In genomic region chr3:117995795-117996194, GRCh38 we compare ENCODE assay signal across 13 cellular contexts.
DNase-seq lines count a peak whose midpoint lies in the region; ATAC-seq and TF ChIP-seq lines count a peak whose summit lies in the region.
"Had no signal": no experiment of that assay in that cellular context is flagged by ENCODE, and none has a peak within 500 bp of the region (broad histone marks: within the 10 kb centered on the region; RNA-seq: fewer than 3 reads in every experiment).

No MANE protein-coding gene starts in this region.

- peaks cover 10% of the 10 kb centered on the region for H3K27me3 Mint-ChIP-seq in activated T-cell treated with anti-CD3 and anti-CD28 coated beads, Interleukin-2, amount 50 U/mL, for 24 hours

- H3K9me3 Mint-ChIP-seq in activated T-cell treated with anti-CD3 and anti-CD28 coated beads, Interleukin-2, amount 50 U/mL, for 24 hours, result no peaks in the 10 kb centered on the region
- H3K9me3 Mint-ChIP-seq: activated naive CD8-positive, alpha-beta T cell treated with anti-CD3 and anti-CD28 coated beads for 36 hours; T-helper 2 cell treated with Interferon-gamma antibody and Interleukin-4, amounts not matched to agents 5 μg/mL and 100 μg/mL, for 36 hours had no signal

- H3K4me1 ChIP-seq in ES-I3 (ENCODE audit: insufficient read depth, low read length) (no peaks in the 10 kb centered on the region), prostate gland (replicated peaks) (no peaks in the 10 kb centered on the region)

- H3K4me3 Mint-ChIP-seq in activated T-cell treated with anti-CD3 and anti-CD28 coated beads, Interleukin-2, amount 50 U/mL, for 24 hours, result no peak overlapping the region
- H3K4me3 Mint-ChIP-seq: activated CD4-positive, alpha-beta T cell treated with anti-CD3 and anti-CD28 coated beads for 36 hours; activated naive CD8-positive, alpha-beta T cell treated with anti-CD3 and anti-CD28 coated beads for 36 hours; T-helper 2 cell treated with Interferon-gamma antibody and Interleukin-4, amounts not matched to agents 5 μg/mL and 100 μg/mL, for 36 hours had no signal

- H3K9me3 ChIP-seq in ES-I3 (ENCODE audit: control insufficient read depth, insufficient read depth, low read length) (no peaks in the 10 kb centered on the region), prostate gland (no peaks in the 10 kb centered on the region)

- no peaks in the 10 kb centered on the region for H3K4me1 Mint-ChIP-seq in activated T-cell treated with anti-CD3 and anti-CD28 coated beads, Interleukin-2, amount 50 U/mL, for 24 hours (ENCODE audit: low read depth)
- H3K4me1 Mint-ChIP-seq: activated CD4-positive, alpha-beta T cell treated with anti-CD3 and anti-CD28 coated beads for 36 hours; activated naive CD8-positive, alpha-beta T cell treated with anti-CD3 and anti-CD28 coated beads for 36 hours had no signal

- TF ChIP-seq POLR2A in prostate gland (IDR thresholded peaks at IDR 0.05), result no peak

- ATAC-seq in HG03135 (IDR thresholded peaks at IDR 0.05; ENCODE audit: unreplicated experiment), result no peak
- ATAC-seq: activated CD4-positive, alpha-beta T cell treated with anti-CD3 and anti-CD28 coated beads for 36 hours had no signal

- H3K27ac ChIP-seq in prostate gland, result no peak overlapping the region
- H3K27ac ChIP-seq: C4-2B had no signal

- H3K36me3 ChIP-seq in ES-I3 (ENCODE audit: insufficient read depth, low read length), result no peaks in the 10 kb centered on the region
- H3K36me3 ChIP-seq in prostate gland, result no peaks in the 10 kb centered on the region

- 23% methylated on average over 4 of the region's 4 CpGs for WGBS in prostate gland

- H3K27ac Mint-ChIP-seq in activated T-cell treated with anti-CD3 and anti-CD28 coated beads, Interleukin-2, amount 50 U/mL, for 24 hours, result no peak overlapping the region
- H3K27ac Mint-ChIP-seq: activated CD4-positive, alpha-beta T cell treated with anti-CD3 and anti-CD28 coated beads for 36 hours; activated naive CD8-positive, alpha-beta T cell treated with anti-CD3 and anti-CD28 coated beads for 36 hours; T-helper 2 cell treated with Interferon-gamma antibody and Interleukin-4, amounts not matched to agents 5 μg/mL and 100 μg/mL, for 36 hours had no signal

- intact Hi-C loops in prostate gland (cut with DNase I), result loop anchor here (10.0 kb wide), 2 partner anchors 1131 to 1221 kb away; no protein-coding TSS in a partner anchor

- peak overlapping the region; percentile 23; the same call in 1 of the 2 replicates for H3K9ac ChIP-seq in ES-I3 (ENCODE audit: low read depth, low read length)

- H3K4me3 ChIP-seq in fibroblast of the aortic adventitia (ENCODE audit: low read depth, low read length) (peak overlapping the region; percentile 91), prostate gland (peak overlapping the region; percentile 37 to 47)

- no peaks in the 10 kb centered on the region for H3K36me3 Mint-ChIP-seq in activated T-cell treated with anti-CD3 and anti-CD28 coated beads, Interleukin-2, amount 50 U/mL, for 24 hours (ENCODE audit: low read depth)
- H3K36me3 Mint-ChIP-seq: activated naive CD8-positive, alpha-beta T cell treated with anti-CD3 and anti-CD28 coated beads for 36 hours had no signal

- TF ChIP-seq CTCF in fibroblast of the aortic adventitia (IDR thresholded peaks at IDR 0.05; ENCODE audit: insufficient read depth, low read length) (no peak), prostate gland (IDR thresholded peaks at IDR 0.05) (no peak)

- DNase-seq in NCI-H1092 treated with DMSO at 0.1 percent for 48 hours (lab: John Stamatoyannopoulos, UW) (peak; percentile 84), fibroblast of the aortic adventitia (ENCODE audit: low read depth) (peak; percentile 12), prostate gland (ENCODE audit: low spot score) (no peak), middle frontal gyrus (ENCODE audit: extremely low spot score, low spot score) (no peak), HK-2 (ENCODE audit: unreplicated experiment) (no peak)
- no peak for DNase-seq in activated T-cell treated with anti-CD3 and anti-CD28 coated beads, Interleukin-2, amount 50 U/mL, for 24 hours
- DNase-seq: activated CD4-positive, alpha-beta T cell treated with anti-CD3 and anti-CD28 coated beads for 36 hours; activated naive CD8-positive, alpha-beta T cell treated with anti-CD3 and anti-CD28 coated beads for 36 hours; NCI-H1694 had no signal

- H3K27me3 ChIP-seq in prostate gland (replicated peaks; ENCODE audit: insufficient read depth), result no peaks in the 10 kb centered on the region

Comparison
In these comparisons a context has a peak if more than half of its experiments do, and no peak if none do; other contexts are left out.
1. DNase-seq: peak in NCI-H1092 treated with DMSO at 0.1 percent for 48 hours (single experiment) and fibroblast of the aortic adventitia (single experiment); none in prostate gland (single experiment), middle frontal gyrus (single experiment), HK-2 (single experiment) and activated T-cell treated with anti-CD3 and anti-CD28 coated beads, Interleukin-2, amount 50 U/mL, for 24 hours (single experiment).